ENCODE assay signal across 1 cellular context in the genomic region with DNA sequence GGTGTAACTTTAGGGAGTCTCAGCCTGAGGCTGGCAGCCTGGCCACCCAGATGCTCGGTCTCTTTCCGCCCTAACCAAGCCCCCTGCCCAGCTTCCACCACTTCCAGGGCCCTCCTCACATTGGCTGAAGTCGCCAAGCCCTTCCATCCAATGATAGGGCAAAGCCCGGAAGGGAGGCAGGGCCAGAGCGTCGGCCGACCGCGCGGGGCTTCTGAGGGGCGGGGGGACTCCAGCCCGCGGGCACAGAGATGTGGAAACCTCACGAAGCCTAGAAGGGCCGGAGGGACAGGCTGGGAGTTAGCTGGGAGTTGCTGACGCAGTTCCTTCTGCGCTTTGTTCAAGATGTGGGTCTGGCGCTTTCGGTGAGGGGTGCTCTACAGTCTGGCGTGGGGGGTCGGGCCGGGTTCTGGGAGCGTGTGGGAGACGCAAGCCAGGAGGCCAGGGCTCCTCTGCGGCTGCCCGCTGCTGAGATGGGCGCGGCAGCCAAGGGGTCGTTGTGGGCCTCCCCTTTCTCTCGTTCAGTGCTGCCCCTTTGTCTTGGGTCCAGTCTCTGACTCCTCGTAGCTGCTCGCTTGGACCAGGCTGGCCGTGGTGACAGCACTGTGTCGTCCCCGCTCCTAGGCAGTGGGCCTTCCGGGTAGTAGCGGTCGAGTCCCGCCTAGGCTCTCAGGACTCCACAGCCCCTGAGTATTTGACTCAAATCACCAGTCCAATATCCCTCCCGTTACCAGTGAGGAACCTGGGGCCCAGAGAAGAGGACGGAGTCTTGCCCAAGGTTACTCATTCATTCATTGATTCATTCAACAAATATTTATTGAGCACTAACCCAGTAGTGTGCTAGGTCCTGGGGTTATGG.
A peak's percentile ranks its signal among the peaks of the same experiment; 100 is the strongest.
TF ChIP-seq lines count a peak whose summit lies in the region.

A gene (plus strand): TSS at position 319 of the 856 bp plus-strand sequence. CDS start 9,230 bp downstream, outside the sequence.

TF ChIP-seq in HepG2, 621 proteins besides CTCF, POLR2A, EP300 and RAD21 (continued from another document and continues in another):
- TF ChIP-seq, protein P1, sequence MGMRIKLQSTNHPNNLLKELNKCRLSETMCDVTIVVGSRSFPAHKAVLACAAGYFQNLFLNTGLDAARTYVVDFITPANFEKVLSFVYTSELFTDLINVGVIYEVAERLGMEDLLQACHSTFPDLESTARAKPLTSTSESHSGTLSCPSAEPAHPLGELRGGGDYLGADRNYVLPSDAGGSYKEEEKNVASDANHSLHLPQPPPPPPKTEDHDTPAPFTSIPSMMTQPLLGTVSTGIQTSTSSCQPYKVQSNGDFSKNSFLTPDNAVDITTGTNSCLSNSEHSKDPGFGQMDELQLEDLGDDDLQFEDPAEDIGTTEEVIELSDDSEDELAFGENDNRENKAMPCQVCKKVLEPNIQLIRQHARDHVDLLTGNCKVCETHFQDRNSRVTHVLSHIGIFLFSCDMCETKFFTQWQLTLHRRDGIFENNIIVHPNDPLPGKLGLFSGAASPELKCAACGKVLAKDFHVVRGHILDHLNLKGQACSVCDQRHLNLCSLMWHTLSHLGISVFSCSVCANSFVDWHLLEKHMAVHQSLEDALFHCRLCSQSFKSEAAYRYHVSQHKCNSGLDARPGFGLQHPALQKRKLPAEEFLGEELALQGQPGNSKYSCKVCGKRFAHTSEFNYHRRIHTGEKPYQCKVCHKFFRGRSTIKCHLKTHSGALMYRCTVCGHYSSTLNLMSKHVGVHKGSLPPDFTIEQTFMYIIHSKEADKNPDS (CRISPR knock-in tag; IDR thresholded peaks at IDR 0.05), result no peak
- TF ChIP-seq ZFAT (CRISPR knock-in tag; conservative IDR thresholded peaks at IDR 0.05) (no peak), MTA3 (CRISPR knock-in tag; IDR thresholded peaks at IDR 0.05) (no peak), PPARG (CRISPR knock-in tag; conservative IDR thresholded peaks at IDR 0.05) (no peak), PRPF4 (IDR thresholded peaks at IDR 0.05; ENCODE audit: low read depth, low read length, poor library complexity, severe bottlenecking) (no peak), ZNF792 (CRISPR knock-in tag; IDR thresholded peaks at IDR 0.05) (0 out of 2 replicates have a peak, but pooled peaks have one; percentile 25), SSRP1 (CRISPR knock-in tag; IDR thresholded peaks at IDR 0.05) (no peak), KDM5B (CRISPR knock-in tag; IDR thresholded peaks at IDR 0.05; ENCODE audit: borderline replicate concordance) (no peak; the same call in 1 of the 2 replicates), SRY (CRISPR knock-in tag; IDR thresholded peaks at IDR 0.05) (no peak), ZNF761 (CRISPR knock-in tag; conservative IDR thresholded peaks at IDR 0.05) (no peak), ZNF136 (CRISPR knock-in tag; IDR thresholded peaks at IDR 0.05; ENCODE audit: low read depth) (no peak), TARDBP (CRISPR knock-in tag; IDR thresholded peaks at IDR 0.05) (no peak), HOXD1 (CRISPR knock-in tag; IDR thresholded peaks at IDR 0.05) (no peak), ZNF558 (CRISPR knock-in tag; IDR thresholded peaks at IDR 0.05; ENCODE audit: borderline replicate concordance) (no peak), ZNF766 (CRISPR knock-in tag; IDR thresholded peaks at IDR 0.05; ENCODE audit: borderline replicate concordance) (no peak), SALL2 (CRISPR knock-in tag; IDR thresholded peaks at IDR 0.05) (peak; percentile 62; the same call in 1 of the 2 replicates), CBX2 (IDR thresholded peaks at IDR 0.05; ENCODE audit: low read depth, low read length) (no peak), CBX2 (CRISPR knock-in tag; IDR thresholded peaks at IDR 0.05; ENCODE audit: low read depth) (no peak), PLRG1 (conservative IDR thresholded peaks at IDR 0.05) (no peak), ARNT (IDR thresholded peaks at IDR 0.05) (no peak), SIX1 (CRISPR knock-in tag; IDR thresholded peaks at IDR 0.05; ENCODE audit: borderline replicate concordance) (no peak), ZNF501 (CRISPR knock-in tag; IDR thresholded peaks at IDR 0.05) (peak; percentile 79), ZNF20 (CRISPR knock-in tag; IDR thresholded peaks at IDR 0.05) (no peak), ZSCAN29 (CRISPR knock-in tag; conservative IDR thresholded peaks at IDR 0.05) (no peak), CEBPB (IDR thresholded peaks at IDR 0.05; ENCODE audit: borderline replicate concordance, low read depth, low read length) (no peak), ZNF484 (CRISPR knock-in tag; IDR thresholded peaks at IDR 0.05; ENCODE audit: borderline replicate concordance, low read depth) (no peak), CENPX (CRISPR knock-in tag; IDR thresholded peaks at IDR 0.05) (no peak), GATAD1 (CRISPR knock-in tag; IDR thresholded peaks at IDR 0.05) (no peak), HMG20A (CRISPR knock-in tag; IDR thresholded peaks at IDR 0.05; ENCODE audit: borderline replicate concordance) (no peak), ADNP (CRISPR knock-in tag; IDR thresholded peaks at IDR 0.05) (no peak), ZNF644 (CRISPR knock-in tag; IDR thresholded peaks at IDR 0.05; ENCODE audit: low read depth) (no peak), NFRKB (IDR thresholded peaks at IDR 0.05) (no peak), BORCS8-MEF2B (CRISPR knock-in tag; IDR thresholded peaks at IDR 0.05) (no peak), HMG20B (CRISPR knock-in tag; conservative IDR thresholded peaks at IDR 0.05) (no peak), POLR2AphosphoS5 (IDR thresholded peaks at IDR 0.05; ENCODE audit: low read depth, low read length) (peak; percentile 53; the same call in 1 of the 2 replicates), MTF2 (CRISPR knock-in tag; IDR thresholded peaks at IDR 0.05; ENCODE audit: borderline replicate concordance) (no peak)
- TF ChIP-seq, protein P2, sequence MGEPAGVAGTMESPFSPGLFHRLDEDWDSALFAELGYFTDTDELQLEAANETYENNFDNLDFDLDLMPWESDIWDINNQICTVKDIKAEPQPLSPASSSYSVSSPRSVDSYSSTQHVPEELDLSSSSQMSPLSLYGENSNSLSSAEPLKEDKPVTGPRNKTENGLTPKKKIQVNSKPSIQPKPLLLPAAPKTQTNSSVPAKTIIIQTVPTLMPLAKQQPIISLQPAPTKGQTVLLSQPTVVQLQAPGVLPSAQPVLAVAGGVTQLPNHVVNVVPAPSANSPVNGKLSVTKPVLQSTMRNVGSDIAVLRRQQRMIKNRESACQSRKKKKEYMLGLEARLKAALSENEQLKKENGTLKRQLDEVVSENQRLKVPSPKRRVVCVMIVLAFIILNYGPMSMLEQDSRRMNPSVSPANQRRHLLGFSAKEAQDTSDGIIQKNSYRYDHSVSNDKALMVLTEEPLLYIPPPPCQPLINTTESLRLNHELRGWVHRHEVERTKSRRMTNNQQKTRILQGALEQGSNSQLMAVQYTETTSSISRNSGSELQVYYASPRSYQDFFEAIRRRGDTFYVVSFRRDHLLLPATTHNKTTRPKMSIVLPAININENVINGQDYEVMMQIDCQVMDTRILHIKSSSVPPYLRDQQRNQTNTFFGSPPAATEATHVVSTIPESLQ (CRISPR knock-in tag; conservative IDR thresholded peaks at IDR 0.05), result no peak
- TF ChIP-seq, protein P3, sequence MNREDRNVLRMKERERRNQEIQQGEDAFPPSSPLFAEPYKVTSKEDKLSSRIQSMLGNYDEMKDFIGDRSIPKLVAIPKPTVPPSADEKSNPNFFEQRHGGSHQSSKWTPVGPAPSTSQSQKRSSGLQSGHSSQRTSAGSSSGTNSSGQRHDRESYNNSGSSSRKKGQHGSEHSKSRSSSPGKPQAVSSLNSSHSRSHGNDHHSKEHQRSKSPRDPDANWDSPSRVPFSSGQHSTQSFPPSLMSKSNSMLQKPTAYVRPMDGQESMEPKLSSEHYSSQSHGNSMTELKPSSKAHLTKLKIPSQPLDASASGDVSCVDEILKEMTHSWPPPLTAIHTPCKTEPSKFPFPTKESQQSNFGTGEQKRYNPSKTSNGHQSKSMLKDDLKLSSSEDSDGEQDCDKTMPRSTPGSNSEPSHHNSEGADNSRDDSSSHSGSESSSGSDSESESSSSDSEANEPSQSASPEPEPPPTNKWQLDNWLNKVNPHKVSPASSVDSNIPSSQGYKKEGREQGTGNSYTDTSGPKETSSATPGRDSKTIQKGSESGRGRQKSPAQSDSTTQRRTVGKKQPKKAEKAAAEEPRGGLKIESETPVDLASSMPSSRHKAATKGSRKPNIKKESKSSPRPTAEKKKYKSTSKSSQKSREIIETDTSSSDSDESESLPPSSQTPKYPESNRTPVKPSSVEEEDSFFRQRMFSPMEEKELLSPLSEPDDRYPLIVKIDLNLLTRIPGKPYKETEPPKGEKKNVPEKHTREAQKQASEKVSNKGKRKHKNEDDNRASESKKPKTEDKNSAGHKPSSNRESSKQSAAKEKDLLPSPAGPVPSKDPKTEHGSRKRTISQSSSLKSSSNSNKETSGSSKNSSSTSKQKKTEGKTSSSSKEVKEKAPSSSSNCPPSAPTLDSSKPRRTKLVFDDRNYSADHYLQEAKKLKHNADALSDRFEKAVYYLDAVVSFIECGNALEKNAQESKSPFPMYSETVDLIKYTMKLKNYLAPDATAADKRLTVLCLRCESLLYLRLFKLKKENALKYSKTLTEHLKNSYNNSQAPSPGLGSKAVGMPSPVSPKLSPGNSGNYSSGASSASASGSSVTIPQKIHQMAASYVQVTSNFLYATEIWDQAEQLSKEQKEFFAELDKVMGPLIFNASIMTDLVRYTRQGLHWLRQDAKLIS (CRISPR knock-in tag; IDR thresholded peaks at IDR 0.05), result no peak
- TF ChIP-seq, protein P4, sequence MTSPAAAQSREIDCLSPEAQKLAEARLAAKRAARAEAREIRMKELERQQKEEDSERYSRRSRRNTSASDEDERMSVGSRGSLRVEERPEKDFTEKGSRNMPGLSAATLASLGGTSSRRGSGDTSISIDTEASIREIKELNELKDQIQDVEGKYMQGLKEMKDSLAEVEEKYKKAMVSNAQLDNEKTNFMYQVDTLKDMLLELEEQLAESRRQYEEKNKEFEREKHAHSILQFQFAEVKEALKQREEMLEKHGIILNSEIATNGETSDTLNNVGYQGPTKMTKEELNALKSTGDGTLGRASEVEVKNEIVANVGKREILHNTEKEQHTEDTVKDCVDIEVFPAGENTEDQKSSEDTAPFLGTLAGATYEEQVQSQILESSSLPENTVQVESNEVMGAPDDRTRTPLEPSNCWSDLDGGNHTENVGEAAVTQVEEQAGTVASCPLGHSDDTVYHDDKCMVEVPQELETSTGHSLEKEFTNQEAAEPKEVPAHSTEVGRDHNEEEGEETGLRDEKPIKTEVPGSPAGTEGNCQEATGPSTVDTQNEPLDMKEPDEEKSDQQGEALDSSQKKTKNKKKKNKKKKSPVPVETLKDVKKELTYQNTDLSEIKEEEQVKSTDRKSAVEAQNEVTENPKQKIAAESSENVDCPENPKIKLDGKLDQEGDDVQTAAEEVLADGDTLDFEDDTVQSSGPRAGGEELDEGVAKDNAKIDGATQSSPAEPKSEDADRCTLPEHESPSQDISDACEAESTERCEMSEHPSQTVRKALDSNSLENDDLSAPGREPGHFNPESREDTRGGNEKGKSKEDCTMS (CRISPR knock-in tag; conservative IDR thresholded peaks at IDR 0.05), result no peak
- TF ChIP-seq, protein P5, sequence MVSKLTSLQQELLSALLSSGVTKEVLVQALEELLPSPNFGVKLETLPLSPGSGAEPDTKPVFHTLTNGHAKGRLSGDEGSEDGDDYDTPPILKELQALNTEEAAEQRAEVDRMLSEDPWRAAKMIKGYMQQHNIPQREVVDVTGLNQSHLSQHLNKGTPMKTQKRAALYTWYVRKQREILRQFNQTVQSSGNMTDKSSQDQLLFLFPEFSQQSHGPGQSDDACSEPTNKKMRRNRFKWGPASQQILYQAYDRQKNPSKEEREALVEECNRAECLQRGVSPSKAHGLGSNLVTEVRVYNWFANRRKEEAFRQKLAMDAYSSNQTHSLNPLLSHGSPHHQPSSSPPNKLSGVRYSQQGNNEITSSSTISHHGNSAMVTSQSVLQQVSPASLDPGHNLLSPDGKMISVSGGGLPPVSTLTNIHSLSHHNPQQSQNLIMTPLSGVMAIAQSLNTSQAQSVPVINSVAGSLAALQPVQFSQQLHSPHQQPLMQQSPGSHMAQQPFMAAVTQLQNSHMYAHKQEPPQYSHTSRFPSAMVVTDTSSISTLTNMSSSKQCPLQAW (CRISPR knock-in tag; IDR thresholded peaks at IDR 0.05), result no peak
- TF ChIP-seq, protein P6, sequence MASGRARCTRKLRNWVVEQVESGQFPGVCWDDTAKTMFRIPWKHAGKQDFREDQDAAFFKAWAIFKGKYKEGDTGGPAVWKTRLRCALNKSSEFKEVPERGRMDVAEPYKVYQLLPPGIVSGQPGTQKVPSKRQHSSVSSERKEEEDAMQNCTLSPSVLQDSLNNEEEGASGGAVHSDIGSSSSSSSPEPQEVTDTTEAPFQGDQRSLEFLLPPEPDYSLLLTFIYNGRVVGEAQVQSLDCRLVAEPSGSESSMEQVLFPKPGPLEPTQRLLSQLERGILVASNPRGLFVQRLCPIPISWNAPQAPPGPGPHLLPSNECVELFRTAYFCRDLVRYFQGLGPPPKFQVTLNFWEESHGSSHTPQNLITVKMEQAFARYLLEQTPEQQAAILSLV (CRISPR knock-in tag; IDR thresholded peaks at IDR 0.05; ENCODE audit: borderline replicate concordance), result 0 out of 2 replicates have a peak, but pooled peaks have one; percentile 55
- TF ChIP-seq, protein P7, sequence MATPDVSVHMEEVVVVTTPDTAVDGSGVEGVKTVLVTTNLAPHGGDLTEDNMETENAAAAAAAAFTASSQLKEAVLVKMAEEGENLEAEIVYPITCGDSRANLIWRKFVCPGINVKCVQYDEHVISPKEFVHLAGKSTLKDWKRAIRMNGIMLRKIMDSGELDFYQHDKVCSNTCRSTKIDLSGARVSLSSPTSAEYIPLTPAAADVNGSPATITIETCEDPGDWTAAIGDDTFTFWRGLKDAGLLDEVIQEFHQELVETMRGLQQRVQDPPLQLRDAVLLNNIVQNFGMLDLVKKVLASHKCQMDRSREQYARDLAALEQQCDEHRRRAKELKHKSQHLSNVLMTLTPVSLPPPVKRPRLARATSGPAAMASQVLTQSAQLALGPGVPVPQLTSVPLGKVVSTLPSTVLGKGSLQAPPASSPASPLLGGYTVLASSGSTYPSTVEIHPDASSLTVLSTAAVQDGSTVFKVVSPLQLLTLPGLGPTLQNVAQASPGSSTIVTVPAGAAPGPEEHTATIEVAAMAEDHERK (CRISPR knock-in tag; IDR thresholded peaks at IDR 0.05; ENCODE audit: low read depth), result no peak
- TF ChIP-seq, protein P8, sequence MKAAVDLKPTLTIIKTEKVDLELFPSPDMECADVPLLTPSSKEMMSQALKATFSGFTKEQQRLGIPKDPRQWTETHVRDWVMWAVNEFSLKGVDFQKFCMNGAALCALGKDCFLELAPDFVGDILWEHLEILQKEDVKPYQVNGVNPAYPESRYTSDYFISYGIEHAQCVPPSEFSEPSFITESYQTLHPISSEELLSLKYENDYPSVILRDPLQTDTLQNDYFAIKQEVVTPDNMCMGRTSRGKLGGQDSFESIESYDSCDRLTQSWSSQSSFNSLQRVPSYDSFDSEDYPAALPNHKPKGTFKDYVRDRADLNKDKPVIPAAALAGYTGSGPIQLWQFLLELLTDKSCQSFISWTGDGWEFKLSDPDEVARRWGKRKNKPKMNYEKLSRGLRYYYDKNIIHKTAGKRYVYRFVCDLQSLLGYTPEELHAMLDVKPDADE (CRISPR knock-in tag; IDR thresholded peaks at IDR 0.05), result no peak
